Comparison of ENCODE assay signal across 14 cellular contexts in genomic region chr6:30890646-30891449, GRCh38. TPM values are rescaled to one million over a fixed set of nuclear protein-coding genes. Genes with fewer than 3 reads are reported as not detected.
DNase-seq lines count a peak whose midpoint lies in the region; ATAC-seq, FAIRE-seq and TF ChIP-seq lines count a peak whose summit lies in the region.
"Had no signal": no experiment of that assay in that cellular context is flagged by ENCODE, and none has a peak within 500 bp of the region (broad histone marks: within the 10 kb centered on the region; RNA-seq: fewer than 3 reads in every experiment).

No MANE protein-coding gene starts in this region.

- peaks cover 35% of the 10 kb centered on the region for H3K4me1 Mint-ChIP-seq in astrocyte (ENCODE audit: low read depth, unreplicated experiment)
- peaks cover 46% of the 10 kb centered on the region for H3K4me1 Mint-ChIP-seq in neural crest cell

- H3K9me3 Mint-ChIP-seq in astrocyte (ENCODE audit: unreplicated experiment) (no peaks in the 10 kb centered on the region), neural crest cell (no peaks in the 10 kb centered on the region)

- H3K27me3 ChIP-seq in astrocyte (ENCODE audit: insufficient read depth, low read length), result no peaks in the 10 kb centered on the region
- H3K27me3 ChIP-seq: esophagus muscularis mucosa, heart left ventricle, suprapubic skin had no signal

- H3K36me3 ChIP-seq in astrocyte (ENCODE audit: insufficient read depth, low read length), result peaks cover 4% of the 10 kb centered on the region

- peaks cover 44% of the 10 kb centered on the region for H3K79me2 ChIP-seq in astrocyte (ENCODE audit: insufficient read depth, low read length)

- no peak overlapping the region for H3K4me2 ChIP-seq in astrocyte (ENCODE audit: low read length)

- no peak for TF ChIP-seq CTCF in GM10266 (IDR thresholded peaks at IDR 0.05; ENCODE audit: control insufficient read depth, insufficient read depth, low read depth, missing control alignments)
- TF ChIP-seq CTCF in astrocyte (IDR thresholded peaks at IDR 0.05; ENCODE audit: insufficient read depth, low read depth, low read length), result no peak
- no peak for TF ChIP-seq CTCF in neural crest cell (conservative IDR thresholded peaks at IDR 0.05)

- DNase-seq in GM10266 (ENCODE audit: extremely low spot score) (peak; percentile 17), astrocyte (ENCODE audit: low read depth) (no peak), neural crest cell (ENCODE audit: low read depth, low spot score) (no peak), NCI-H2107 treated with DMSO at 0.1 percent for 48 hours (lab: John Stamatoyannopoulos, UW; ENCODE audit: unreplicated experiment) (no peak)
- DNase-seq: activated CD4-positive, alpha-beta T cell treated with anti-CD3 and anti-CD28 coated beads, Interleukin-2, amount 50 U/mL, for 4 hours; AML-193; heart left ventricle; kidney glomerular epithelial cell; MV-4-11 had no signal

- no peak overlapping the region for H3K27ac ChIP-seq in astrocyte (ENCODE audit: low read depth, low read length)
- H3K27ac ChIP-seq: esophagus muscularis mucosa, heart left ventricle, prostate gland had no signal

- H3K4me3 Mint-ChIP-seq in astrocyte (ENCODE audit: unreplicated experiment), result no peak overlapping the region
- H3K4me3 Mint-ChIP-seq in neural crest cell, result no peak overlapping the region

- no peak for ATAC-seq in GM18517 (IDR thresholded peaks at IDR 0.05; ENCODE audit: unreplicated experiment)
- no peak for ATAC-seq in GM18909 (IDR thresholded peaks at IDR 0.05; ENCODE audit: poor library complexity, unreplicated experiment)
- ATAC-seq: heart left ventricle had no signal

- peaks cover 34% of the 10 kb centered on the region for H3K4me1 ChIP-seq in astrocyte (ENCODE audit: insufficient read depth, low read length)

- H3K4me3 ChIP-seq in astrocyte (ENCODE audit: insufficient read depth, low read depth, low read length), result no peak overlapping the region
- H3K4me3 ChIP-seq: esophagus muscularis mucosa, heart left ventricle, prostate gland, suprapubic skin had no signal

- H4K20me1 ChIP-seq in astrocyte (ENCODE audit: insufficient read depth, low read length), result peaks cover 28% of the 10 kb centered on the region

- H3K36me3 Mint-ChIP-seq in astrocyte (ENCODE audit: low read depth, unreplicated experiment), result peaks cover 35% of the 10 kb centered on the region
- H3K36me3 Mint-ChIP-seq in neural crest cell (ENCODE audit: low read depth), result peaks cover 12% of the 10 kb centered on the region

- H3K9ac ChIP-seq in astrocyte (ENCODE audit: low read length), result no peak overlapping the region

- no peak overlapping the region for H2AFZ ChIP-seq in astrocyte (ENCODE audit: low read depth, low read length)

- H3K27ac Mint-ChIP-seq in astrocyte (ENCODE audit: unreplicated experiment), result peak overlapping the region; percentile 91
- peak overlapping the region; percentile 90 for H3K27ac Mint-ChIP-seq in neural crest cell (ENCODE audit: unreplicated experiment)

- FAIRE-seq in astrocyte (lab: Jason Lieb, UNC), result no peak

- H3K27me3 Mint-ChIP-seq in astrocyte (ENCODE audit: low read depth, unreplicated experiment) (no peaks in the 10 kb centered on the region), neural crest cell (ENCODE audit: low read depth) (no peaks in the 10 kb centered on the region)

- H3K9me3 ChIP-seq in astrocyte (ENCODE audit: insufficient read depth, low read depth, low read length), result no peaks in the 10 kb centered on the region
- H3K9me3 ChIP-seq: esophagus muscularis mucosa, heart left ventricle, prostate gland, suprapubic skin had no signal

RNA-seq across cellular contexts. Expression of gene DDR1, which starts 6.5 kb away (rescaled TPM):
- total RNA-seq in astrocyte (144 and 156 TPM in 2 replicates), neural crest cell (160 and 178 TPM in 2 replicates)

RNA-seq across cellular contexts. Expression of gene GTF2H4, which starts 17.2 kb away (rescaled TPM):
- total RNA-seq in astrocyte (34.3 and 41.3 TPM in 2 replicates), neural crest cell (72.6 and 78.5 TPM in 2 replicates)

RNA-seq across cellular contexts. Expression of gene VARS2, which starts 23.2 kb away (rescaled TPM):
- total RNA-seq in astrocyte (19.8 and 21.6 TPM in 2 replicates), neural crest cell (61.3 and 68.2 TPM in 2 replicates)

RNA-seq across cellular contexts. Expression of gene SFTA2, which starts 41.1 kb away (rescaled TPM):
- not detected in 2 replicates for total RNA-seq in astrocyte
- not detected in 2 replicates for total RNA-seq in neural crest cell
- total RNA-seq: heart left ventricle, prostate gland, suprapubic skin had no signal

RNA-seq across cellular contexts. Expression of gene MUCL3, which starts 49.9 kb away (rescaled TPM):
- total RNA-seq in astrocyte (not detected in 2 replicates), neural crest cell (not detected in 2 replicates)
- total RNA-seq: esophagus muscularis mucosa, prostate gland, suprapubic skin had no signal
